30 cellular contexts compared by ENCODE assay signal in the genomic region with DNA sequence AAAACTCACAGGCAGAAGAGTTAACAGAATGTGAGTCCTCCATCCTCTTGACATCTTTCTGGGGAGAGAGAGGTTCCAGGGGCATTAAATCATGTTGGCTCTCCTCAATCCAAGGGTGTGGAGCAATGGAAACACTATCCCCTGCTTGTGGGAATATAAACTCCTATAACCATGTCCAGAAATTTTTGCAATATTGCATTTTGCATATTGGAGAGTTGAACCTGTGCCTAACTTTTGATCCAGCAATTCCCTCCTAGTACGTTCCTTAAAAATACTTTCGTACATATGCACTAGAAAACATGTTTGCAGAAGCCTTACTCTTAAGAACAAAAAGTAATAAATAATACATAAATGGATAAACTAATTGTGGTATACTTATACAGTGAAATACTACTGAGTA.
"Had no signal": no experiment of that assay in that cellular context is flagged by ENCODE, and none has a peak within 500 bp of the region (broad histone marks: within the 10 kb centered on the region; RNA-seq: fewer than 3 reads in every experiment).

No MANE protein-coding gene starts in this region.

- DNase-seq: colonic mucosa; cortex of kidney; dermis blood vessel endothelial cell; dorsolateral prefrontal cortex; effector CD4-positive, alpha-beta T cell; effector CD8-positive, alpha-beta T cell; effector memory CD4-positive, alpha-beta T cell; effector memory CD8-positive, alpha-beta T cell; endodermal cell; erythroblast; esophagus squamous epithelium; foreskin fibroblast; foreskin keratinocyte; foreskin melanocyte; gastrocnemius medialis; glutamatergic neuron; head of caudate nucleus; heart left ventricle; heart right ventricle had no signal

- H3K36me3 ChIP-seq: colonic mucosa, esophagus muscularis mucosa, esophagus squamous epithelium, gastrocnemius medialis, gastroesophageal sphincter, heart left ventricle, heart right ventricle had no signal

- H3K27ac ChIP-seq: colonic mucosa, coronary artery, dorsolateral prefrontal cortex, epithelial cell of prostate, esophagus muscularis mucosa, esophagus squamous epithelium, foreskin keratinocyte, gastrocnemius medialis, gastroesophageal sphincter, heart left ventricle, heart right ventricle, hepatocyte had no signal

- H3K4me2 ChIP-seq: hepatocyte had no signal

- H3K79me2 ChIP-seq: hepatocyte had no signal

- FAIRE-seq: colon, endometrium, endothelial cell of umbilical vein, frontal cortex had no signal

- H3K27me3 Mint-ChIP-seq: dendritic cell treated with granulocyte-macrophage colony-stimulating factor and Interleukin-4, amounts not matched to agents 40 ng/mL and 50 ng/mL, for 4 days; effector memory CD8-positive, alpha-beta T cell had no signal

- H3K4me3 Mint-ChIP-seq: dendritic cell treated with granulocyte-macrophage colony-stimulating factor and Interleukin-4, amounts not matched to agents 40 ng/mL and 50 ng/mL, for 4 days; effector memory CD8-positive, alpha-beta T cell; endodermal cell had no signal

- H3K27me3 ChIP-seq: colonic mucosa, dorsolateral prefrontal cortex, esophagus muscularis mucosa, esophagus squamous epithelium, foreskin keratinocyte, gastrocnemius medialis, gastroesophageal sphincter, heart left ventricle, heart right ventricle, hepatocyte had no signal

- H3K9me3 ChIP-seq: colonic mucosa, esophagus muscularis mucosa, esophagus squamous epithelium, gastrocnemius medialis, gastroesophageal sphincter, heart left ventricle, heart right ventricle had no signal

- H3K4me3 ChIP-seq: colonic mucosa, coronary artery, dorsolateral prefrontal cortex, esophagus muscularis mucosa, esophagus squamous epithelium, gastrocnemius medialis, gastroesophageal sphincter, heart left ventricle, heart right ventricle, hepatocyte had no signal

- H3K9me3 Mint-ChIP-seq: dendritic cell treated with granulocyte-macrophage colony-stimulating factor and Interleukin-4, amounts not matched to agents 40 ng/mL and 50 ng/mL, for 4 days; effector memory CD8-positive, alpha-beta T cell; endodermal cell had no signal

- H3K27ac Mint-ChIP-seq: dendritic cell treated with granulocyte-macrophage colony-stimulating factor and Interleukin-4, amounts not matched to agents 40 ng/mL and 50 ng/mL, for 4 days; effector memory CD8-positive, alpha-beta T cell; endodermal cell had no signal

- H2AFZ ChIP-seq: hepatocyte had no signal

- ATAC-seq: effector memory CD8-positive, alpha-beta T cell; esophagus mucosa; foreskin keratinocyte; gastrocnemius medialis; gastroesophageal sphincter; heart left ventricle; heart right ventricle had no signal
